Comparison of ENCODE assay signal across 9 cellular contexts in the genomic region with DNA sequence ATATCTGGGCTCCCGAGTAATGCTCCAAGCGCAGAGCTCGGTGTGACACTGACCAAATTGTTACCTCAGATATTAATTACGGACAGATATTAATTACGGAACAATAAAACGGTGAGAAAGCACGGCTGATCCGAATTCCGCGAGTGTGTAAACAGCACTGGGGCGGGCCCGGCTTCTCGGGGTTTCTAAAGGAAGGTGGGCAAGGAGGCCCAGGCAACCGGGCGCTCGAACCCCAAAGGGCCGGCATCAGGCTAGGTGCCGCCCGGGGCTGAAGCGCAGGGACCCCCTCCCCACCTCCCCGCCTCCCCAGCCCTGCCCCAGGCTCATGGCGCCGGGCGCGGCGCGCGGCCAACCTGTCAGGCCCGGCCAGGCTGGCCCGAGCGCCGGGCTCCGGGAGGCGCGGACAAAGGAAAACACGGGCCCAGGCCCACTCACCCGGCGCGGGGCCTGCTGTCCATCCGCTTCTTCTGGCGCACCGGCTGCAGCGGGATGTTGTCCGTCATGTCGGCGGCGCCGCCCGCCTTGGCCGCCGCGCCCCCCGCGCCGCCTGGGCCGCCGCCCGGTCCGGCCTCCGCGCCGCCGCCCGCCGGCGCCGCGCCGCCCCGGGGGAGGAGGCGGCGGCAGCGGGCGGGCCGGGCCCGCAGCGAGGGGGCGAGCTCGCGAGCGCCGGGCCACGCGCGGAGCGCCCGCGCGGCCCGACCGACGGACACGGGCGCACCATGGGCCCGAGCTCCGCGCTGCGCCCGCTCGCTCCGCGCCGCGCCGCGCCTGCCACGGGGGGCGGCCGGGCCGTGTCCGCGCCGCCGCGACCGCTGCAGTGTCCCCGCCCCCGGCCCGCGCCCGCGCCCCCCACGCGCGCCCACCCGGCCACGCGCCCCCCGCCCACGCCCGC. TPM values are rescaled to one million over a fixed set of nuclear protein-coding genes. Genes with fewer than 3 reads are reported as not detected.
DNase-seq lines count a peak whose midpoint lies in the region; ATAC-seq, FAIRE-seq and TF ChIP-seq lines count a peak whose summit lies in the region.
"Had no signal": no experiment of that assay in that cellular context is flagged by ENCODE, and none has a peak within 500 bp of the region (broad histone marks: within the 10 kb centered on the region; RNA-seq: fewer than 3 reads in every experiment).

A gene with protein sequence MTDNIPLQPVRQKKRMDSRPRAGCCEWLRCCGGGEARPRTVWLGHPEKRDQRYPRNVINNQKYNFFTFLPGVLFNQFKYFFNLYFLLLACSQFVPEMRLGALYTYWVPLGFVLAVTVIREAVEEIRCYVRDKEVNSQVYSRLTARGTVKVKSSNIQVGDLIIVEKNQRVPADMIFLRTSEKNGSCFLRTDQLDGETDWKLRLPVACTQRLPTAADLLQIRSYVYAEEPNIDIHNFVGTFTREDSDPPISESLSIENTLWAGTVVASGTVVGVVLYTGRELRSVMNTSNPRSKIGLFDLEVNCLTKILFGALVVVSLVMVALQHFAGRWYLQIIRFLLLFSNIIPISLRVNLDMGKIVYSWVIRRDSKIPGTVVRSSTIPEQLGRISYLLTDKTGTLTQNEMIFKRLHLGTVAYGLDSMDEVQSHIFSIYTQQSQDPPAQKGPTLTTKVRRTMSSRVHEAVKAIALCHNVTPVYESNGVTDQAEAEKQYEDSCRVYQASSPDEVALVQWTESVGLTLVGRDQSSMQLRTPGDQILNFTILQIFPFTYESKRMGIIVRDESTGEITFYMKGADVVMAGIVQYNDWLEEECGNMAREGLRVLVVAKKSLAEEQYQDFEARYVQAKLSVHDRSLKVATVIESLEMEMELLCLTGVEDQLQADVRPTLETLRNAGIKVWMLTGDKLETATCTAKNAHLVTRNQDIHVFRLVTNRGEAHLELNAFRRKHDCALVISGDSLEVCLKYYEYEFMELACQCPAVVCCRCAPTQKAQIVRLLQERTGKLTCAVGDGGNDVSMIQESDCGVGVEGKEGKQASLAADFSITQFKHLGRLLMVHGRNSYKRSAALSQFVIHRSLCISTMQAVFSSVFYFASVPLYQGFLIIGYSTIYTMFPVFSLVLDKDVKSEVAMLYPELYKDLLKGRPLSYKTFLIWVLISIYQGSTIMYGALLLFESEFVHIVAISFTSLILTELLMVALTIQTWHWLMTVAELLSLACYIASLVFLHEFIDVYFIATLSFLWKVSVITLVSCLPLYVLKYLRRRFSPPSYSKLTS (minus strand): TSS at position 524 of the 892 bp plus-strand sequence. CDS start 21 bp downstream, at position 503.

- H3K27ac ChIP-seq in esophagus (ENCODE audit: low read depth in 2 of 2, low read length in 1 of 2) (peak within 1 kb of the TSS; percentile 89), mucosa of rectum (ENCODE audit: low read depth in 2 of 2, low read length in 2 of 2) (peak within 1 kb of the TSS; percentile 91 to 94), upper lobe of right lung (peak within 1 kb of the TSS; percentile 65)

- H3K4me3 ChIP-seq in esophagus (ENCODE audit: low read depth in 1 of 2, low read length in 2 of 2) (peak within 1 kb of the TSS; percentile 69 to 75), mucosa of rectum (ENCODE audit: low read length in 2 of 2) (peak within 1 kb of the TSS; percentile 85 to 89), upper lobe of right lung (peak within 1 kb of the TSS; percentile 76)

- no peak for TF ChIP-seq CTCF in upper lobe of right lung (IDR thresholded peaks at IDR 0.05)

- H3K9me3 ChIP-seq in esophagus (ENCODE audit: control insufficient read depth in 2 of 2, insufficient read depth in 1 of 2, low read depth in 1 of 2, low read length in 1 of 2) (no peaks in the 10 kb centered on the region), mucosa of rectum (ENCODE audit: control insufficient read depth in 2 of 2, low read length in 2 of 2) (no peaks in the 10 kb centered on the region), upper lobe of right lung (no peaks in the 10 kb centered on the region)

- WGBS in esophagus, 2 donors, result 1% methylated on average over 39 to 131 of the region's 131 CpGs

- ATAC-seq in SK-N-SH treated with all-trans-retinoic acid at 6 μM for 48 hours (peak; percentile 62), upper lobe of right lung (peak; percentile 43), HG02973 (IDR thresholded peaks at IDR 0.05; ENCODE audit: unreplicated experiment) (no peak)

- TF ChIP-seq POLR2A in GM12891 (IDR thresholded peaks at IDR 0.05; ENCODE audit: low read depth, low read length), result no peak

- H3K27me3 ChIP-seq in esophagus (ENCODE audit: control insufficient read depth in 1 of 2, insufficient read depth in 2 of 2, low read length in 2 of 2) (no peaks in the 10 kb centered on the region), mucosa of rectum (ENCODE audit: control insufficient read depth in 2 of 2, insufficient read depth in 2 of 2, low read length in 2 of 2) (peaks cover 0 to 4% of the 10 kb centered on the region in 2 donors), upper lobe of right lung (no peaks in the 10 kb centered on the region)

- H3K4me1 ChIP-seq in esophagus (ENCODE audit: control insufficient read depth in 2 of 2, insufficient read depth in 2 of 2, low read length in 1 of 2), result no peaks in the 10 kb centered on the region
- H3K4me1 ChIP-seq in mucosa of rectum (ENCODE audit: control insufficient read depth in 2 of 2, insufficient read depth in 2 of 2, low read length in 2 of 2), result peaks cover 6 to 7% of the 10 kb centered on the region in 2 donors
- no peaks in the 10 kb centered on the region for H3K4me1 ChIP-seq in upper lobe of right lung

- peak; percentile 21 to 77 (median 70) for DNase-seq in NCI-H1417 (lab: John Stamatoyannopoulos, UW)
- no peak for DNase-seq in NCI-H1417 treated with DMSO at 0.1 percent for 48 hours (lab: John Stamatoyannopoulos, UW)
- DNase-seq in upper lobe of right lung, result peak; percentile 73
- no peak for DNase-seq in GM12891 (ENCODE audit: insufficient read length, low spot score)
- DNase-seq: DND-41 had no signal

- peak within 1 kb of the TSS; percentile 84 to 96 for H3K9ac ChIP-seq in mucosa of rectum (ENCODE audit: low read depth in 1 of 2, low read length in 2 of 2)

- no peak for FAIRE-seq in GM12891 (lab: Jason Lieb, UNC)

- H3K36me3 ChIP-seq in esophagus (ENCODE audit: control insufficient read depth in 2 of 2, insufficient read depth in 2 of 2, low read length in 1 of 2) (no peaks in the 10 kb centered on the region), mucosa of rectum (ENCODE audit: control insufficient read depth in 2 of 2, insufficient read depth in 2 of 2, low read length in 2 of 2) (no peaks in the 10 kb centered on the region), upper lobe of right lung (no peaks in the 10 kb centered on the region)

- intact Hi-C loops in upper lobe of right lung (cut with DNase I), result no loop called here

TF ChIP-seq in SK-N-SH treated with all-trans-retinoic acid at 6 μM for 48 hours, 23 proteins besides CTCF, POLR2A, EP300 and RAD21:
- TF ChIP-seq PPARA (CRISPR knock-in tag; IDR thresholded peaks at IDR 0.05; ENCODE audit: borderline replicate concordance), result no peak
- TF ChIP-seq, protein P1, sequence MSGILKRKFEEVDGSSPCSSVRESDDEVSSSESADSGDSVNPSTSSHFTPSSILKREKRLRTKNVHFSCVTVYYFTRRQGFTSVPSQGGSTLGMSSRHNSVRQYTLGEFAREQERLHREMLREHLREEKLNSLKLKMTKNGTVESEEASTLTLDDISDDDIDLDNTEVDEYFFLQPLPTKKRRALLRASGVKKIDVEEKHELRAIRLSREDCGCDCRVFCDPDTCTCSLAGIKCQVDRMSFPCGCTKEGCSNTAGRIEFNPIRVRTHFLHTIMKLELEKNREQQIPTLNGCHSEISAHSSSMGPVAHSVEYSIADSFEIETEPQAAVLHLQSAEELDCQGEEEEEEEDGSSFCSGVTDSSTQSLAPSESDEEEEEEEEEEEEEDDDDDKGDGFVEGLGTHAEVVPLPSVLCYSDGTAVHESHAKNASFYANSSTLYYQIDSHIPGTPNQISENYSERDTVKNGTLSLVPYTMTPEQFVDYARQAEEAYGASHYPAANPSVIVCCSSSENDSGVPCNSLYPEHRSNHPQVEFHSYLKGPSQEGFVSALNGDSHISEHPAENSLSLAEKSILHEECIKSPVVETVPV (CRISPR knock-in tag; IDR thresholded peaks at IDR 0.05), result no peak

TF ChIP-seq in GM12891, 5 proteins besides CTCF, POLR2A, EP300 and RAD21:
- TF ChIP-seq PAX5 (IDR thresholded peaks at IDR 0.05; ENCODE audit: insufficient read depth, low read length, severe bottlenecking) (no peak), SPI1 (IDR thresholded peaks at IDR 0.05; ENCODE audit: low read depth, low read length) (no peak), POLR2AphosphoS5 (IDR thresholded peaks at IDR 0.05; ENCODE audit: low read depth, low read length) (no peak), POU2F2 (IDR thresholded peaks at IDR 0.05; ENCODE audit: low read depth, low read length) (no peak), TAF1 (IDR thresholded peaks at IDR 0.05; ENCODE audit: low read depth, low read length) (no peak)

RNA-seq across cellular contexts. Expression of the gene that starts here (rescaled TPM):
- 1 to 10 TPM; 5.0 to 7.5 TPM for polyA plus RNA-seq in esophagus
- total RNA-seq in upper lobe of right lung, result 32.1 TPM
- 0.04 TPM for polyA plus RNA-seq in GM12891 (2012; ENCODE audit: low read depth, missing spikeins)

Comparison
In these comparisons a context has a peak if more than half of its experiments do, and no peak if none do; other contexts are left out.
1. DNase-seq: peak in NCI-H1417 (3 of 3) and upper lobe of right lung (single experiment); none in NCI-H1417 treated with DMSO at 0.1 percent for 48 hours (single experiment) and GM12891 (single experiment).
2. Peak in every context shown above with its lines, with median percentiles within 50 percentile points of each other: H3K27ac ChIP-seq and H3K4me3 ChIP-seq.